In the genomic region with DNA sequence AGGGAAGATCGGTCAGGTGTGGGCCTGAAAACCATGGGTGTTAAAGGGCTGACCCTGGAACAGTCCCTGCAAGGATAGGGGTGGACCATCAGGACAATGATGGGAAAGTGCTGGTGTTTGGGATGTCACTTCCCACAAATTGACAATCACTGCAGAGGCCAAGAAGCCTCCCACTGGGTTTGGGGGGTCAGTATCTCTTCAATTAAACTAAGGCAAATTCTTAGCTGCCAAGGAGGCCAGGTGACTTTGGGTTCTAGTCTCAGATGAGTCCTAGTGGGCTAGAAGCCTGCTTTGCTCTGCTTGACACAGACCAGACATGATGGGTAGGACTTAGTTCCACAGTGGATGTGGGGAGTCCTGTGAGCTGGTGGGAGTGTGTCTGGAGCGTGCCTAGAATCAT, we compare ENCODE assay signal across 15 cellular contexts. TPM values are rescaled to one million over a fixed set of nuclear protein-coding genes. Genes with fewer than 3 reads are reported as not detected.
DNase-seq lines count a peak whose midpoint lies in the region; ATAC-seq and TF ChIP-seq lines count a peak whose summit lies in the region.
"Had no signal": no experiment of that assay in that cellular context is flagged by ENCODE, and none has a peak within 500 bp of the region (broad histone marks: within the 10 kb centered on the region; RNA-seq: fewer than 3 reads in every experiment).

No MANE protein-coding gene starts in this region.

- peaks cover 74% of the 10 kb centered on the region for H3K4me1 Mint-ChIP-seq in activated T-cell treated with anti-CD3 and anti-CD28 coated beads, Interleukin-2, amount 50 U/mL, for 24 hours (ENCODE audit: low read depth)
- H3K4me1 Mint-ChIP-seq in activated naive CD8-positive, alpha-beta T cell treated with anti-CD3 and anti-CD28 coated beads, Interleukin-2, amount 50 U/mL, for 24 hours = peaks cover 31% of the 10 kb centered on the region
- peaks cover 48 to 58% of the 10 kb centered on the region in 2 donors for H3K4me1 Mint-ChIP-seq in stimulated activated naive B cell treated with anti-CD40 and anti-IgM and Interleukin-4, amounts not matched to agents 10 μg/mL and 1 μg/mL and 100 μg/mL, for 72 hours

- TF ChIP-seq CTCF in OCI-LY3 (IDR thresholded peaks at IDR 0.05; ENCODE audit: low read depth, low read length) = no peak

- H3K9me3 Mint-ChIP-seq in activated T-cell treated with anti-CD3 and anti-CD28 coated beads, Interleukin-2, amount 50 U/mL, for 24 hours = peaks cover 5% of the 10 kb centered on the region
- H3K9me3 Mint-ChIP-seq in activated naive CD8-positive, alpha-beta T cell treated with anti-CD3 and anti-CD28 coated beads, Interleukin-2, amount 50 U/mL, for 24 hours = no peaks in the 10 kb centered on the region
- H3K9me3 Mint-ChIP-seq in stimulated activated naive B cell treated with anti-CD40 and anti-IgM and Interleukin-4, amounts not matched to agents 10 μg/mL and 1 μg/mL and 100 μg/mL, for 72 hours = no peaks in the 10 kb centered on the region

- H3K27me3 ChIP-seq in OCI-LY3 (ENCODE audit: low read depth, low read length) = no peaks in the 10 kb centered on the region
- peaks cover 10% of the 10 kb centered on the region for H3K27me3 ChIP-seq in MG63
- H3K27me3 ChIP-seq: foreskin keratinocyte had no signal

- H3K4me3 ChIP-seq in OCI-LY3 (ENCODE audit: low read length) = peak overlapping the region; percentile 54; the same call in 1 of the 2 replicates
- H3K4me3 ChIP-seq in MG63 = no peak overlapping the region
- H3K4me3 ChIP-seq: K562 had no signal

- H3K27ac Mint-ChIP-seq in activated T-cell treated with anti-CD3 and anti-CD28 coated beads, Interleukin-2, amount 50 U/mL, for 24 hours = peak overlapping the region; percentile 95
- peak overlapping the region; percentile 80 for H3K27ac Mint-ChIP-seq in activated naive CD8-positive, alpha-beta T cell treated with anti-CD3 and anti-CD28 coated beads, Interleukin-2, amount 50 U/mL, for 24 hours
- peak overlapping the region; percentile 62 for H3K27ac Mint-ChIP-seq in stimulated activated naive B cell treated with anti-CD40 and anti-IgM and Interleukin-4, amounts not matched to agents 10 μg/mL and 1 μg/mL and 100 μg/mL, for 72 hours

- no peak for ATAC-seq in activated naive CD8-positive, alpha-beta T cell treated with anti-CD3 and anti-CD28 coated beads, Interleukin-2, amount 50 U/mL, for 24 hours
- ATAC-seq in stimulated activated naive B cell treated with anti-CD40 and anti-IgM and Interleukin-4, amounts not matched to agents 10 μg/mL and 1 μg/mL and 100 μg/mL, for 72 hours (replicated peaks) = no peak
- no peak for ATAC-seq in GM21717 (IDR thresholded peaks at IDR 0.05; ENCODE audit: unreplicated experiment)
- ATAC-seq: K562 had no signal

- peak overlapping the region; percentile 58 for H3K4me3 Mint-ChIP-seq in activated T-cell treated with anti-CD3 and anti-CD28 coated beads, Interleukin-2, amount 50 U/mL, for 24 hours
- peak overlapping the region; percentile 55 for H3K4me3 Mint-ChIP-seq in activated naive CD8-positive, alpha-beta T cell treated with anti-CD3 and anti-CD28 coated beads, Interleukin-2, amount 50 U/mL, for 24 hours
- peak overlapping the region; percentile 30 to 42 for H3K4me3 Mint-ChIP-seq in stimulated activated naive B cell treated with anti-CD40 and anti-IgM and Interleukin-4, amounts not matched to agents 10 μg/mL and 1 μg/mL and 100 μg/mL, for 72 hours

- H3K9me3 ChIP-seq in OCI-LY3 (ENCODE audit: insufficient read depth, low read length) = no peaks in the 10 kb centered on the region
- H3K9me3 ChIP-seq in MG63 = no peaks in the 10 kb centered on the region

- peak overlapping the region; percentile 100 for H3K27ac ChIP-seq in OCI-LY3 (ENCODE audit: low read length)
- H3K27ac ChIP-seq: foreskin keratinocyte, parathyroid adenoma, VCaP had no signal

- H3K79me2 ChIP-seq in OCI-LY3 (ENCODE audit: low read length) = peaks cover 19% of the 10 kb centered on the region
- H3K79me2 ChIP-seq: parathyroid adenoma had no signal

- H3K36me3 ChIP-seq in OCI-LY3 (replicated peaks; ENCODE audit: low read depth, low read length) = no peaks in the 10 kb centered on the region
- no peaks in the 10 kb centered on the region for H3K36me3 ChIP-seq in MG63

- no peaks in the 10 kb centered on the region for H3K36me3 Mint-ChIP-seq in activated T-cell treated with anti-CD3 and anti-CD28 coated beads, Interleukin-2, amount 50 U/mL, for 24 hours (ENCODE audit: low read depth)
- H3K36me3 Mint-ChIP-seq in activated naive CD8-positive, alpha-beta T cell treated with anti-CD3 and anti-CD28 coated beads, Interleukin-2, amount 50 U/mL, for 24 hours (ENCODE audit: low read depth) = no peaks in the 10 kb centered on the region
- H3K36me3 Mint-ChIP-seq in stimulated activated naive B cell treated with anti-CD40 and anti-IgM and Interleukin-4, amounts not matched to agents 10 μg/mL and 1 μg/mL and 100 μg/mL, for 72 hours = no peaks in the 10 kb centered on the region

- H3K4me1 ChIP-seq in OCI-LY3 (ENCODE audit: low read length) = peaks cover 97% of the 10 kb centered on the region
- H3K4me1 ChIP-seq: foreskin keratinocyte, parathyroid adenoma had no signal

- no peak for DNase-seq in activated T-cell treated with anti-CD3 and anti-CD28 coated beads, Interleukin-2, amount 50 U/mL, for 24 hours
- no peak for DNase-seq in activated T-cell treated with anti-CD3 and anti-CD28 coated beads, Interleukin-2, amount 50 U/mL, for 1 hour
- no peak for DNase-seq in activated naive CD8-positive, alpha-beta T cell treated with anti-CD3 and anti-CD28 coated beads, Interleukin-2, amount 50 U/mL, for 24 hours
- DNase-seq in stimulated activated naive B cell treated with anti-CD40 and anti-IgM and Interleukin-4, amounts not matched to agents 10 μg/mL and 1 μg/mL and 100 μg/mL, for 72 hours = no peak
- DNase-seq in MG63 = no peak
- DNase-seq in nucleus accumbens (lab: John Stamatoyannopoulos, UW) = no peak
- DNase-seq: NCI-H748 treated with DMSO at 0.1 percent for 48 hours had no signal

- H3K4me2 ChIP-seq in OCI-LY3 (ENCODE audit: low read length) = peak overlapping the region; percentile 87

- H3K9ac ChIP-seq in OCI-LY3 (ENCODE audit: low read length) = peak overlapping the region; percentile 92
- H3K9ac ChIP-seq: parathyroid adenoma had no signal

- H2AFZ ChIP-seq in OCI-LY3 (ENCODE audit: low read depth, low read length) = no peak overlapping the region
- H2AFZ ChIP-seq: parathyroid adenoma had no signal

- H4K20me1 ChIP-seq in OCI-LY3 (ENCODE audit: insufficient read depth, low read length) = no peaks in the 10 kb centered on the region

- no peaks in the 10 kb centered on the region for H3K27me3 Mint-ChIP-seq in activated T-cell treated with anti-CD3 and anti-CD28 coated beads, Interleukin-2, amount 50 U/mL, for 24 hours
- H3K27me3 Mint-ChIP-seq in activated naive CD8-positive, alpha-beta T cell treated with anti-CD3 and anti-CD28 coated beads, Interleukin-2, amount 50 U/mL, for 24 hours = no peaks in the 10 kb centered on the region
- H3K27me3 Mint-ChIP-seq in stimulated activated naive B cell treated with anti-CD40 and anti-IgM and Interleukin-4, amounts not matched to agents 10 μg/mL and 1 μg/mL and 100 μg/mL, for 72 hours = peaks cover 0 to 6% of the 10 kb centered on the region in 2 donors

RNA-seq across cellular contexts. Expression of a gene that starts 29.3 kb away (rescaled TPM):
- 0.17 TPM in 1 of 2 replicates, not detected in the other for total RNA-seq in MG63 (2014; rRNA removed; shearing (Covaris generic); ENCODE audit: low replicate concordance)
- total RNA-seq: endothelial cell of umbilical vein, foreskin keratinocyte, G401, K562 had no signal

RNA-seq across cellular contexts. Expression of a gene that starts 39.3 kb away (rescaled TPM):
- not detected in 2 replicates for total RNA-seq in MG63 (2014; rRNA removed; shearing (Covaris generic); ENCODE audit: low replicate concordance)
- total RNA-seq: endothelial cell of umbilical vein, foreskin keratinocyte, G401, K562 had no signal
